Comparison of ENCODE assay signal across 7 cellular contexts in genomic region chr21:45541221-45542039, GRCh38. TPM values are rescaled to one million over a fixed set of nuclear protein-coding genes. Genes with fewer than 3 reads are reported as not detected.
A peak's percentile ranks its signal among the peaks of the same experiment; 100 is the strongest.
DNase-seq lines count a peak whose midpoint lies in the region; ATAC-seq and TF ChIP-seq lines count a peak whose summit lies in the region.

No MANE protein-coding gene starts in this region.

- H3K4me1 ChIP-seq in cardiac muscle cell (ENCODE audit: low read depth) (peaks cover 11% of the 10 kb centered on the region), parathyroid adenoma (no peaks in the 10 kb centered on the region), upper lobe of right lung (peaks cover 7% of the 10 kb centered on the region)

- intact Hi-C loops in upper lobe of right lung (cut with DNase I): no loop called here

- H3K9ac ChIP-seq in parathyroid adenoma: no peak overlapping the region

- H3K79me2 ChIP-seq in parathyroid adenoma: no peaks in the 10 kb centered on the region

- H3K36me3 ChIP-seq in cardiac muscle cell: no peaks in the 10 kb centered on the region
- no peaks in the 10 kb centered on the region for H3K36me3 ChIP-seq in parathyroid adenoma (ENCODE audit: control insufficient read depth, insufficient read depth, low read length)
- no peaks in the 10 kb centered on the region for H3K36me3 ChIP-seq in upper lobe of right lung

- H3K27me3 ChIP-seq in cardiac muscle cell: no peaks in the 10 kb centered on the region
- H3K27me3 ChIP-seq in parathyroid adenoma (ENCODE audit: control insufficient read depth, insufficient read depth, low read length): no peaks in the 10 kb centered on the region
- no peaks in the 10 kb centered on the region for H3K27me3 ChIP-seq in upper lobe of right lung

- peak overlapping the region; percentile 56 for H2AFZ ChIP-seq in parathyroid adenoma

- ATAC-seq in GM18498 (IDR thresholded peaks at IDR 0.05; ENCODE audit: unreplicated experiment) (peak; percentile 56), upper lobe of right lung (peak; percentile 75)

- peak overlapping the region; percentile 74 for H3K4me2 ChIP-seq in parathyroid adenoma (ENCODE audit: low read length)

- in situ Hi-C loops in SK-MEL-5 (cut with HindIII; ENCODE audit: low pct_unique_long_range_greater_than_20kb, low sequenced_read_pairs): no loop called here

- peak; percentile 45 for DNase-seq in HT-29 (ENCODE audit: low spot score)
- peak; percentile 24 for DNase-seq in SK-MEL-5 (ENCODE audit: low read depth, low spot score)
- DNase-seq in activated naive CD4-positive, alpha-beta T cell treated with anti-CD3 and anti-CD28 coated beads, Interleukin-2, amount 50 U/mL, for 16 hours: peak; percentile 86
- peak; percentile 39 to 71 for DNase-seq in cardiac muscle cell (ENCODE audit: low read depth in 1 of 2, low spot score in 1 of 2)
- DNase-seq in upper lobe of right lung: peak; percentile 90

- H3K4me3 ChIP-seq in cardiac muscle cell: peak overlapping the region; percentile 96
- H3K4me3 ChIP-seq in parathyroid adenoma (ENCODE audit: low read depth, low read length): peak overlapping the region; percentile 42
- peak overlapping the region; percentile 55 for H3K4me3 ChIP-seq in upper lobe of right lung

- H3K9me3 ChIP-seq in cardiac muscle cell (ENCODE audit: low read depth) (no peaks in the 10 kb centered on the region), parathyroid adenoma (ENCODE audit: control insufficient read depth, low read length) (no peaks in the 10 kb centered on the region), upper lobe of right lung (no peaks in the 10 kb centered on the region)

- H3K27ac ChIP-seq in cardiac muscle cell (no peak overlapping the region), parathyroid adenoma (no peak overlapping the region), upper lobe of right lung (peak overlapping the region; percentile 36)

- TF ChIP-seq CTCF in cardiac muscle cell (IDR thresholded peaks at IDR 0.05; ENCODE audit: low read depth, low read length) (no peak), parathyroid adenoma (IDR thresholded peaks at IDR 0.05) (no peak), upper lobe of right lung (IDR thresholded peaks at IDR 0.05) (no peak)

RNA-seq across cellular contexts. Expression of gene SLC19A1, which starts 0.8 kb away (rescaled TPM):
- 56.7 and 67.4 TPM in 2 replicates for total RNA-seq in HT-29 (2014; rRNA removed; shearing (Covaris generic))
- total RNA-seq in SK-MEL-5 (2014; rRNA removed; shearing (Covaris generic)): 12.7 and 15.8 TPM in 2 replicates
- polyA plus RNA-seq in SK-MEL-5 (2015; cell fraction: cytosol; rRNA removed): 29.9 and 35.7 TPM in 2 replicates
- polyA plus RNA-seq in SK-MEL-5 (2015; cell fraction: nucleus; rRNA removed): 31.9 and 38.5 TPM in 2 replicates
- 19.5 and 25.4 TPM in 2 replicates for total RNA-seq in cardiac muscle cell
- polyA plus RNA-seq in cardiac muscle cell: 35.1 and 50.3 TPM in 2 replicates
- 39.3 TPM for total RNA-seq in upper lobe of right lung

Comparison
In these comparisons a context has a peak if more than half of its experiments do, and no peak if none do; other contexts are left out.
1. DNase-seq: peak in every context shown above with its lines; median percentile 90 in upper lobe of right lung; 86 in activated naive CD4-positive, alpha-beta T cell treated with anti-CD3 and anti-CD28 coated beads, Interleukin-2, amount 50 U/mL, for 16 hours; 55 in cardiac muscle cell; 45 in HT-29; 24 in SK-MEL-5.
2. H3K4me3 ChIP-seq: peak in every context shown above with its lines; median percentile 96 in cardiac muscle cell; 55 in upper lobe of right lung; 42 in parathyroid adenoma.